Comparison of ENCODE assay signal across 9 cellular contexts in the genomic region with DNA sequence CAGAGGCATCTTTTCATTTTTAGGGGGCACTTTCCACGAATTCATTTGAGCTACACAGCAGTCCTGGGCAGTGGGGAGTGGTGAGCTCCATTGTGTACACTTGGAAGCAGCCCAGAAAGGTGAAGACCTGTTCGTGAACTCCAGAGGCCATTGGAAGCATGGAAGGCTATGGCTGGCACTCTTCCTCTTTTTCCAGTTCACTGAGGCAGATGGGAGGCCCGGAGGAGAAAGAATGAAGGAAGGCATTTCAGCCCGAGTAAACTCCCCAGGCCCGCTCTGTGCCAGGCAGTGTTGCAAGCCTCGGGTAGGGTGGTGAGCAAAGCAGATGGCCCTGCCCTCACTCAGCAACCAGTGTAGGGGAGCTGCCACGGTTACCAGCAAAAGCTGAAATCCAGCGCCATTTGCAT. TPM values are rescaled to one million over a fixed set of nuclear protein-coding genes. Genes with fewer than 3 reads are reported as not detected.
DNase-seq lines count a peak whose midpoint lies in the region; ATAC-seq, FAIRE-seq and TF ChIP-seq lines count a peak whose summit lies in the region.
"Had no signal": no experiment of that assay in that cellular context is flagged by ENCODE, and none has a peak within 500 bp of the region (broad histone marks: within the 10 kb centered on the region; RNA-seq: fewer than 3 reads in every experiment).

No MANE protein-coding gene starts in this region.

- H3K4me1 ChIP-seq in A673 (ENCODE audit: insufficient read depth, low read length, poor library complexity, severe bottlenecking) = peaks cover 24% of the 10 kb centered on the region
- peaks cover 0 to 11% of the 10 kb centered on the region in 2 donors for H3K4me1 ChIP-seq in naive thymus-derived CD4-positive, alpha-beta T cell (ENCODE audit: control insufficient read depth in 2 of 2, insufficient read depth in 2 of 2, low read length in 2 of 2)

- DNase-seq in A673 (ENCODE audit: low spot score) = peak; percentile 13
- DNase-seq in GM19239 (ENCODE audit: insufficient read length, low spot score) = no peak
- DNase-seq in SHP77 treated with DMSO at 0.1 percent for 48 hours (lab: John Stamatoyannopoulos, UW) = peak; percentile 58
- no peak for DNase-seq in naive thymus-derived CD4-positive, alpha-beta T cell
- no peak for DNase-seq in HT-29 (ENCODE audit: low spot score)
- DNase-seq in SK-N-DZ (ENCODE audit: low spot score) = no peak

- peak; percentile 68 for ATAC-seq in esophagus mucosa
- ATAC-seq in naive thymus-derived CD4-positive, alpha-beta T cell = no peak
- ATAC-seq in GM19397 (IDR thresholded peaks at IDR 0.05; ENCODE audit: unreplicated experiment) = no peak

- H3K4me1 Mint-ChIP-seq in naive thymus-derived CD4-positive, alpha-beta T cell = peaks cover 13 to 48% (median 37%) of the 10 kb centered on the region in 7 donors

- H3K9me3 Mint-ChIP-seq in naive thymus-derived CD4-positive, alpha-beta T cell = no peaks in the 10 kb centered on the region

- peaks cover 24% of the 10 kb centered on the region for H3K36me3 ChIP-seq in A673 (ENCODE audit: insufficient read depth, low read length, poor library complexity, severe bottlenecking)
- peaks cover 0 to 3% (median 0%) of the 10 kb centered on the region in 3 experiments for H3K36me3 ChIP-seq in naive thymus-derived CD4-positive, alpha-beta T cell (ENCODE audit: control insufficient read depth in 2 of 3, insufficient read depth in 3 of 3, low read length in 3 of 3)

- intact Hi-C loops in A673 (cut with micrococcal nuclease; ENCODE audit: unreplicated experiment) = no loop called here
- intact Hi-C loops in naive thymus-derived CD4-positive, alpha-beta T cell (cut with micrococcal nuclease) = loop anchor here (1.0 to 5.0 kb wide), 5 partner anchors 85 to 399 kb away; a partner anchor contains a TSS

- FAIRE-seq in GM19239 (lab: Jason Lieb, UNC) = peak; percentile 11
- FAIRE-seq: islet of Langerhans had no signal

- TF ChIP-seq CTCF in A673 (conservative IDR thresholded peaks at IDR 0.05; ENCODE audit: low read depth, low read length) = no peak

- H3K27ac Mint-ChIP-seq in naive thymus-derived CD4-positive, alpha-beta T cell = peak overlapping the region in 1 of 9 donors; percentile 68

- CTCF ChIA-PET in A673 (lab: Charles Lee) = interaction anchor here (1.2 kb wide), 1 partner anchor 57 kb away, joined by 3 read pairs; no protein-coding TSS in a partner anchor
- CTCF ChIA-PET in naive thymus-derived CD4-positive, alpha-beta T cell (lab: Charles Lee) = no interaction called here

- peak overlapping the region; percentile 99 for H3K4me3 ChIP-seq in A673 (ENCODE audit: low read depth, low read length, poor library complexity, severe bottlenecking)
- H3K4me3 ChIP-seq in naive thymus-derived CD4-positive, alpha-beta T cell (ENCODE audit: low read length) = peak overlapping the region; percentile 66

- no peaks in the 10 kb centered on the region for H3K27me3 ChIP-seq in A673 (replicated peaks; ENCODE audit: insufficient read depth, low read depth, low read length, poor library complexity)
- no peaks in the 10 kb centered on the region for H3K27me3 ChIP-seq in naive thymus-derived CD4-positive, alpha-beta T cell (ENCODE audit: control insufficient read depth in 2 of 2, insufficient read depth in 2 of 2, low read length in 2 of 2)

- peaks cover 0 to 12% (median 0%) of the 10 kb centered on the region in 5 donors for H3K36me3 Mint-ChIP-seq in naive thymus-derived CD4-positive, alpha-beta T cell

- TSS peak; percentile 89 for BruUV-seq in A673 (replicated peaks; lab: Mats Ljungman, UMichigan)

- no peaks in the 10 kb centered on the region for H3K9me3 ChIP-seq in A673 (ENCODE audit: low read depth, low read length, poor library complexity, severe bottlenecking)
- no peaks in the 10 kb centered on the region for H3K9me3 ChIP-seq in naive thymus-derived CD4-positive, alpha-beta T cell (ENCODE audit: control insufficient read depth in 2 of 3, low read length in 3 of 3)

- POLR2A ChIA-PET in A673 (lab: Charles Lee; ENCODE audit: low non-redundant PET) = no interaction called here
- POLR2A ChIA-PET in naive thymus-derived CD4-positive, alpha-beta T cell (lab: Charles Lee) = interaction anchor here (1.6 kb wide), 1 partner anchor 86 kb away, joined by 4 read pairs; a partner anchor contains a TSS

- peak overlapping the region; percentile 89 for H3K27ac ChIP-seq in A673 (ENCODE audit: low read depth, low read length, poor library complexity, severe bottlenecking)
- H3K27ac ChIP-seq in naive thymus-derived CD4-positive, alpha-beta T cell (ENCODE audit: low read depth, low read length) = no peak overlapping the region

- peak overlapping the region; percentile 71 to 99 (median 96) for H3K4me3 Mint-ChIP-seq in naive thymus-derived CD4-positive, alpha-beta T cell

- peaks cover 0 to 21% (median 6%) of the 10 kb centered on the region in 5 donors for H3K27me3 Mint-ChIP-seq in naive thymus-derived CD4-positive, alpha-beta T cell

RNA-seq across cellular contexts. Expression of a gene that starts 0.7 kb away (rescaled TPM):
- total RNA-seq in A673 (2021) = 245 and 273 TPM in 2 replicates
- 530 TPM for total RNA-seq in esophagus mucosa
- 100 to 1,000 TPM in 1 of 5 experiments, 1 to 10 TPM in 4; 2.7 to 103 (median 8.3) TPM for total RNA-seq in naive thymus-derived CD4-positive, alpha-beta T cell
- 1 to 10 TPM; 8.3 to 9.2 TPM for polyA plus RNA-seq in naive thymus-derived CD4-positive, alpha-beta T cell
- 316 and 325 TPM in 2 replicates for total RNA-seq in HT-29 (2014; rRNA removed; shearing (Covaris generic))
- polyA plus RNA-seq in SK-N-DZ (2014; cell fraction: cytosol; rRNA removed) = 94.7 and 125 TPM in 2 replicates
- 39.9 and 43.6 TPM in 2 replicates for polyA plus RNA-seq in SK-N-DZ (2014; cell fraction: nucleus; rRNA removed)

Comparison
In these comparisons a context has a peak if more than half of its experiments do, and no peak if none do; other contexts are left out.
1. DNase-seq: peak in A673 (single experiment) and SHP77 treated with DMSO at 0.1 percent for 48 hours (single experiment); none in GM19239 (single experiment), naive thymus-derived CD4-positive, alpha-beta T cell (0 of 9), HT-29 (single experiment) and SK-N-DZ (single experiment).